21 cellular contexts compared by ENCODE assay signal in the genomic region with DNA sequence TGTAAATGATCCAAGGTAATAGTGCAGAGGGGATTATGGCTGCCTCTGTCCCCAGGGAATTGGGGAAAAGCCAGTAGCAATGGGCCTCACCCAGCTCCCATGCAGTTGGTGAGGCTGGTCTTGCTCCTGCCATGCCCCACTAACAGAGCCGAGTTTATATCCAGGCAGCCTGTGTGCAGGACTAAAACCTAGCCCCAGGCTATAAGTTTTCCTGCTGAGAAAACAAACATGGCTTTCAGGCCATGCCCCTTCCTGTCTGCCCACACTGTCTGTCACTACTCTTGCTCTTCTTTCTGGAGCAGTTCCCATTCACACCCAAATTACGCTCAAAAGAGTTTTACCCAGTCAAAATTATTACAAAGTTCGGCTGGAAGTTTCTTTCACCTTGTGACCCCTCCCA.
"Had no signal": no experiment of that assay in that cellular context is flagged by ENCODE, and none has a peak within 500 bp of the region (broad histone marks: within the 10 kb centered on the region; RNA-seq: fewer than 3 reads in every experiment).

No MANE protein-coding gene starts in this region.

- H3K27ac Mint-ChIP-seq: activated CD4-positive, alpha-beta memory T cell treated with anti-CD3 and anti-CD28 coated beads for 36 hours; activated CD8-positive, alpha-beta memory T cell treated with anti-CD3 and anti-CD28 coated beads, Interleukin-2, amount 10 ng/mL, durations not matched to agents 7 days and 5 days; activated naive CD4-positive, alpha-beta T cell treated with anti-CD3 and anti-CD28 coated beads, Interleukin-2, amount 10 ng/mL, durations not matched to agents 7 days and 5 days; activated T-helper 2 cell treated with anti-CD3 and anti-CD28 coated beads, Interferon-gamma antibody, Interleukin-2, Interleukin-4, amounts not matched to agents 10 μg/mL and 5 μg/mL and 100 μg/mL, durations not matched to agents 14 hours and 24 hours and 36 hours; mesothelial cell of epicardium; nephron progenitor cell had no signal

- H3K27ac ChIP-seq: ascending aorta, lower lobe of right lung, prostate gland, skin epidermis, tibial nerve, vagina had no signal

- ATAC-seq: activated CD8-positive, alpha-beta memory T cell treated with anti-CD3 and anti-CD28 coated beads, Interleukin-2, amount 10 ng/mL, durations not matched to agents 7 days and 5 days; left colon; lower lobe of right lung; right cardiac atrium had no signal

- H3K9me3 Mint-ChIP-seq: activated T-helper 2 cell treated with anti-CD3 and anti-CD28 coated beads, Interferon-gamma antibody, Interleukin-2, Interleukin-4, amounts not matched to agents 10 μg/mL and 5 μg/mL and 100 μg/mL, durations not matched to agents 14 hours and 24 hours and 36 hours had no signal

- H3K36me3 Mint-ChIP-seq: activated CD4-positive, alpha-beta memory T cell treated with anti-CD3 and anti-CD28 coated beads for 36 hours; activated CD8-positive, alpha-beta memory T cell treated with anti-CD3 and anti-CD28 coated beads, Interleukin-2, amount 10 ng/mL, durations not matched to agents 7 days and 5 days; activated naive CD4-positive, alpha-beta T cell treated with anti-CD3 and anti-CD28 coated beads, Interleukin-2, amount 10 ng/mL, durations not matched to agents 7 days and 5 days; mesothelial cell of epicardium had no signal

- H3K36me3 ChIP-seq: ascending aorta, lower lobe of right lung, prostate gland, tibial nerve, vagina had no signal

- H3K4me3 Mint-ChIP-seq: activated CD4-positive, alpha-beta memory T cell treated with anti-CD3 and anti-CD28 coated beads for 36 hours; activated CD8-positive, alpha-beta memory T cell treated with anti-CD3 and anti-CD28 coated beads, Interleukin-2, amount 10 ng/mL, durations not matched to agents 7 days and 5 days; activated naive CD4-positive, alpha-beta T cell treated with anti-CD3 and anti-CD28 coated beads, Interleukin-2, amount 10 ng/mL, durations not matched to agents 7 days and 5 days; mesothelial cell of epicardium; nephron progenitor cell had no signal

- H3K9me3 ChIP-seq: lower lobe of right lung, prostate gland, tibial nerve, vagina had no signal

- H3K4me1 Mint-ChIP-seq: activated CD8-positive, alpha-beta memory T cell treated with anti-CD3 and anti-CD28 coated beads, Interleukin-2, amount 10 ng/mL, durations not matched to agents 7 days and 5 days; activated naive CD4-positive, alpha-beta T cell treated with anti-CD3 and anti-CD28 coated beads, Interleukin-2, amount 10 ng/mL, durations not matched to agents 7 days and 5 days; mesothelial cell of epicardium had no signal

- H3K27me3 Mint-ChIP-seq: activated CD4-positive, alpha-beta memory T cell treated with anti-CD3 and anti-CD28 coated beads for 36 hours; activated CD8-positive, alpha-beta memory T cell treated with anti-CD3 and anti-CD28 coated beads, Interleukin-2, amount 10 ng/mL, durations not matched to agents 7 days and 5 days; activated naive CD4-positive, alpha-beta T cell treated with anti-CD3 and anti-CD28 coated beads, Interleukin-2, amount 10 ng/mL, durations not matched to agents 7 days and 5 days had no signal

- H3K4me1 ChIP-seq: ascending aorta, lower lobe of right lung, prostate gland, tibial nerve, vagina had no signal

- DNase-seq: activated CD4-positive, alpha-beta memory T cell treated with anti-CD3 and anti-CD28 coated beads for 36 hours; activated CD4-positive, alpha-beta T cell treated with anti-CD3 and anti-CD28 coated beads for 1 hour; activated CD8-positive, alpha-beta memory T cell treated with anti-CD3 and anti-CD28 coated beads, Interleukin-2, amount 10 ng/mL, durations not matched to agents 7 days and 5 days; activated naive CD4-positive, alpha-beta T cell treated with anti-CD3 and anti-CD28 coated beads, Interleukin-2, amount 10 ng/mL, durations not matched to agents 7 days and 5 days; activated T-cell treated with anti-CD3 and anti-CD28 coated beads, Interleukin-2, amount 50 U/mL, for 1 hour; erythroblast; left colon; lower lobe of right lung; nephron progenitor cell; right cardiac atrium; stimulated activated CD4-positive, alpha-beta T cell treated with anti-CD3 and anti-CD28 coated beads, Interleukin-15, amount 100 ng/mL, for 24 hours; stimulated activated CD4-positive, alpha-beta T cell treated with anti-CD3 and anti-CD28 coated beads, Interleukin-4, amount 100 ng/mL, for 1 hour; stimulated activated naive CD4-positive, alpha-beta T cell treated with Interleukin-2 at 50 U/mL for 16 hours; substantia nigra had no signal

- H3K27me3 ChIP-seq: ascending aorta, tibial nerve, vagina had no signal

- H3K4me3 ChIP-seq: ascending aorta, lower lobe of right lung, prostate gland, skin epidermis, tibial nerve, vagina had no signal
